In the genomic region with DNA sequence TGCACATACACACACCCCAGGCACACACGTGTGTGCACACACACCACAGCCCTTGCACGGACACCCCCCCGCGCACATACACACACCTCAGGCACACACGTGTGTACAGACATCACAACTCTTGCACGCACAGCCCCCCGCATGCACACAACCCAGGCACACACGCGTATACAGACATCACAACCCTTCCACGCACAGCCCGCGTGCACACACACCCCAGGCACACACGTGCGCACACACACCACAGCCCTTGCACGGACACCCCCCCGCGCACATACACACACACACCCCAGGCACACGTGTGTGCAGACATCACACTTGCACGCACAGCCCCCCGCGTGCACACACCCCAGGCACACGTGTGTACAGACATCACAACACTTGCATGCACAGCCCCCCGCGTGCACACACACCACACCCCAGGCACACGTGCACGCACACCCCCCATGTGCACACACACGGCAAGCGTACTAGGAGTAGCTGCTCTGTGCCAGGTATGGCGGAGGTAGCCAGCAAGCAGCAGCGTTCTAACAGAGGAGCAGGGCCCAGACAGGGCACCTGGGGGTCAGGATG, we compare ENCODE assay signal across 22 cellular contexts. TPM values are rescaled to one million over a fixed set of nuclear protein-coding genes. Genes with fewer than 3 reads are reported as not detected.
DNase-seq lines count a peak whose midpoint lies in the region; ATAC-seq, FAIRE-seq and TF ChIP-seq lines count a peak whose summit lies in the region.
"Had no signal": no experiment of that assay in that cellular context is flagged by ENCODE, and none has a peak within 500 bp of the region (broad histone marks: within the 10 kb centered on the region; RNA-seq: fewer than 3 reads in every experiment).

No MANE protein-coding gene starts in this region.

- no peak for TF ChIP-seq POLR2A in GM12892 (IDR thresholded peaks at IDR 0.05; ENCODE audit: low read depth, low read length)

- FAIRE-seq in GM12892 (lab: Jason Lieb, UNC) (peak; percentile 27), HTR-8/SVneo (lab: Jason Lieb, UNC) (peak; percentile 85)
- FAIRE-seq: G401.6 had no signal

- DNase-seq in GM12892 (ENCODE audit: insufficient read length) (no peak), HTR-8/SVneo (ENCODE audit: insufficient read length, low spot score) (no peak), Ammon's horn (ENCODE audit: low spot score) (no peak), T-cell (no peak)
- DNase-seq in stimulated activated effector memory CD8-positive, alpha-beta T cell treated with anti-CD3 and anti-CD28 coated beads, Interleukin-12 subunit alpha, Interleukin-12 subunit beta, amount 100 ng/mL, for 72 hours (ENCODE audit: low spot score in 2 of 2): no peak
- no peak for DNase-seq in stimulated activated CD4-positive, alpha-beta T cell treated with anti-CD3 and anti-CD28 coated beads, Interleukin-2, amount 100 ng/mL, for 48 hours
- DNase-seq: ACHN; CD4-positive, CD25-positive, alpha-beta regulatory T cell; COR-L47; MV-4-11; NCI-H187; NCI-H2107; NCI-H2227 treated with DMSO at 0.1 percent for 48 hours; NCI-H524 treated with DMSO at 0.1 percent for 48 hours; PC-3; RPMI8226; SHP77 treated with DMSO at 0.1 percent for 48 hours; SK-N-SH had no signal

- peak; percentile 14 for ATAC-seq in esophagus mucosa
- peak; percentile 43 for ATAC-seq in stimulated activated effector memory CD8-positive, alpha-beta T cell treated with anti-CD3 and anti-CD28 coated beads, Interleukin-12 subunit alpha, Interleukin-12 subunit beta, amount 100 ng/mL, for 72 hours
- ATAC-seq in T-cell (replicated peaks in 1 of 4): no peak
- ATAC-seq: GM23338, HCT116, PC-3 had no signal

- H3K36me3 Mint-ChIP-seq in stimulated activated effector memory CD8-positive, alpha-beta T cell treated with anti-CD3 and anti-CD28 coated beads, Interleukin-12 subunit alpha, Interleukin-12 subunit beta, amount 100 ng/mL, for 72 hours: peaks cover 97% of the 10 kb centered on the region
- peaks cover 42% of the 10 kb centered on the region for H3K36me3 Mint-ChIP-seq in T-cell

- H3K4me3 Mint-ChIP-seq in stimulated activated effector memory CD8-positive, alpha-beta T cell treated with anti-CD3 and anti-CD28 coated beads, Interleukin-12 subunit alpha, Interleukin-12 subunit beta, amount 100 ng/mL, for 72 hours: no peak overlapping the region
- no peak overlapping the region for H3K4me3 Mint-ChIP-seq in T-cell
- H3K4me3 Mint-ChIP-seq: CD4-positive, CD25-positive, alpha-beta regulatory T cell; GM23338 had no signal

- no peaks in the 10 kb centered on the region for H3K4me1 Mint-ChIP-seq in stimulated activated effector memory CD8-positive, alpha-beta T cell treated with anti-CD3 and anti-CD28 coated beads, Interleukin-12 subunit alpha, Interleukin-12 subunit beta, amount 100 ng/mL, for 72 hours
- H3K4me1 Mint-ChIP-seq in T-cell: peaks cover 0 to 13% (median 3%) of the 10 kb centered on the region in 3 donors
- H3K4me1 Mint-ChIP-seq: GM23338 had no signal

- H3K27me3 Mint-ChIP-seq in T-cell: no peaks in the 10 kb centered on the region
- H3K27me3 Mint-ChIP-seq: CD4-positive, CD25-positive, alpha-beta regulatory T cell had no signal

- POLR2A ChIA-PET in T-cell (lab: Charles Lee): no interaction called here

- H3K27ac Mint-ChIP-seq in stimulated activated effector memory CD8-positive, alpha-beta T cell treated with anti-CD3 and anti-CD28 coated beads, Interleukin-12 subunit alpha, Interleukin-12 subunit beta, amount 100 ng/mL, for 72 hours: no peak overlapping the region
- H3K27ac Mint-ChIP-seq in T-cell: no peak overlapping the region
- H3K27ac Mint-ChIP-seq: CD4-positive, CD25-positive, alpha-beta regulatory T cell had no signal

- CTCF ChIA-PET in T-cell (lab: Charles Lee): no interaction called here

- H3K9me3 Mint-ChIP-seq in stimulated activated effector memory CD8-positive, alpha-beta T cell treated with anti-CD3 and anti-CD28 coated beads, Interleukin-12 subunit alpha, Interleukin-12 subunit beta, amount 100 ng/mL, for 72 hours: no peaks in the 10 kb centered on the region
- H3K9me3 Mint-ChIP-seq in T-cell: no peaks in the 10 kb centered on the region
- H3K9me3 Mint-ChIP-seq: CD4-positive, CD25-positive, alpha-beta regulatory T cell; GM23338 had no signal

RNA-seq across cellular contexts. Expression of gene ANKLE2, which starts 18.2 kb away (rescaled TPM):
- polyA plus RNA-seq in GM12892 (2012; ENCODE audit: missing spikeins): 52.1 TPM
- total RNA-seq in esophagus mucosa (35.8 TPM), T-cell (100 to 1,000 TPM in 2 of 5 donors, 10 to 100 TPM in 3; 88.1 to 106 (median 94.3) TPM)

RNA-seq across cellular contexts. Expression of gene GOLGA3, which starts 48.8 kb away (rescaled TPM):
- 14.0 TPM for polyA plus RNA-seq in GM12892 (2012; ENCODE audit: missing spikeins)
- total RNA-seq in esophagus mucosa (31.2 TPM), T-cell (10 to 100 TPM; 49.1 to 77.9 (median 67.4) TPM)

Comparison
In these comparisons a context has a peak if more than half of its experiments do, and no peak if none do; other contexts are left out.
1. ATAC-seq: peak in esophagus mucosa (single experiment) and stimulated activated effector memory CD8-positive, alpha-beta T cell treated with anti-CD3 and anti-CD28 coated beads, Interleukin-12 subunit alpha, Interleukin-12 subunit beta, amount 100 ng/mL, for 72 hours (single experiment); none in T-cell (0 of 4).